ENCODE assay signal across 20 cellular contexts in the genomic region with DNA sequence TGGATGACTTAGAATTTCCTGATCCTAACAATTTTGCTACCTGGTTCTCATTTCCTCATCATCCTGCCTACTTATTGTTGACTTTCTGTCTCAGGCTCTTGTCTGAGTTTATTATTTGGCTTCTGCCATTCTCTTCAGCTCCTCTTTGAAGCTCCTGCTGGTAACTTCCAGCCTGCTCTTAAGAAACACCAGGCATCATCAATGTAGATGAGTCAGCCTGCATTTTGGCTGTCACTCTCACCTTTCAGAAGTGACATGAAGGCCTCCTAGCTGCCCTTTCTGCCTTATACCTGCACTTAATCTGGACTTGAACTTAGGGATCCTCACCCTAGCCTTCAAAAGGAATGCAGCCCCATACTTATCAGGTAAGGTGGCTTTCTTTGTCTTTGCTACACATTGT.
DNase-seq lines count a peak whose midpoint lies in the region; ATAC-seq lines count a peak whose summit lies in the region.
"Had no signal": no experiment of that assay in that cellular context is flagged by ENCODE, and none has a peak within 500 bp of the region (broad histone marks: within the 10 kb centered on the region; RNA-seq: fewer than 3 reads in every experiment).

No MANE protein-coding gene starts in this region.

- peaks cover 3% of the 10 kb centered on the region for H3K9me3 Mint-ChIP-seq in activated CD4-positive, alpha-beta memory T cell treated with anti-CD3 and anti-CD28 coated beads, Interleukin-2, amount 10 ng/mL, durations not matched to agents 7 days and 5 days
- H3K9me3 Mint-ChIP-seq: stimulated activated naive CD8-positive, alpha-beta T cell treated with anti-CD3 and anti-CD28 coated beads, Interleukin-15, amount 100 ng/mL, for 72 hours had no signal

- ATAC-seq in HG02981 (IDR thresholded peaks at IDR 0.05; ENCODE audit: unreplicated experiment), result no peak
- ATAC-seq: stimulated activated naive CD8-positive, alpha-beta T cell treated with anti-CD3 and anti-CD28 coated beads, Interleukin-15, amount 100 ng/mL, for 72 hours had no signal

- H3K18ac ChIP-seq in trophoblast cell (ENCODE audit: low read length), result no peak overlapping the region

- H3K9me3 ChIP-seq in trophoblast cell (ENCODE audit: insufficient read depth, low read depth, low read length), result no peaks in the 10 kb centered on the region
- H3K9me3 ChIP-seq: gastrocnemius medialis, HAP-1 had no signal

- H3K14ac ChIP-seq in trophoblast cell (ENCODE audit: low read length), result no peak overlapping the region

- H3K4me3 ChIP-seq in trophoblast cell (ENCODE audit: low read depth, low read length), result no peak overlapping the region
- H3K4me3 ChIP-seq: gastrocnemius medialis, HAP-1, lung, PC-9, SK-N-MC had no signal

- no peaks in the 10 kb centered on the region for H3K36me3 ChIP-seq in trophoblast cell (ENCODE audit: control insufficient read depth in 1 of 2, insufficient read depth in 2 of 2, low read length in 2 of 2)
- H3K36me3 ChIP-seq: gastrocnemius medialis, HAP-1 had no signal

- H2AK5ac ChIP-seq in trophoblast cell (ENCODE audit: low read length), result no peak overlapping the region

- no peak overlapping the region for H3K27ac ChIP-seq in trophoblast cell (ENCODE audit: low read depth, low read length)
- H3K27ac ChIP-seq: PC-9, SK-N-MC had no signal

- H4K12ac ChIP-seq in trophoblast cell (ENCODE audit: low read depth, low read length), result no peak overlapping the region

- no peak overlapping the region for H2AFZ ChIP-seq in trophoblast cell (ENCODE audit: insufficient read depth, low read length, poor library complexity)
- H2AFZ ChIP-seq: PC-9 had no signal

- H3K4me1 ChIP-seq in trophoblast cell (ENCODE audit: control insufficient read depth in 1 of 2, insufficient read depth in 2 of 2, low read length in 2 of 2), result peaks cover 0 to 6% of the 10 kb centered on the region in 2 experiments

- H3K4ac ChIP-seq in trophoblast cell (ENCODE audit: low read depth, low read length), result no peak overlapping the region

- H3K27ac Mint-ChIP-seq in activated CD4-positive, alpha-beta memory T cell treated with anti-CD3 and anti-CD28 coated beads, Interleukin-2, amount 10 ng/mL, durations not matched to agents 7 days and 5 days, result no peak overlapping the region
- H3K27ac Mint-ChIP-seq: stimulated activated naive CD8-positive, alpha-beta T cell treated with anti-CD3 and anti-CD28 coated beads, Interleukin-15, amount 100 ng/mL, for 72 hours had no signal

- no peak overlapping the region for H4K8ac ChIP-seq in trophoblast cell (ENCODE audit: low read depth, low read length)

- no peak overlapping the region for H3K23ac ChIP-seq in trophoblast cell (ENCODE audit: low read length)

- POLR2A ChIA-PET in activated CD4-positive, alpha-beta memory T cell treated with anti-CD3 and anti-CD28 coated beads, Interleukin-2, amount 10 ng/mL, durations not matched to agents 7 days and 5 days (lab: Charles Lee), result no interaction called here

- no peak overlapping the region for H4K91ac ChIP-seq in trophoblast cell (ENCODE audit: low read depth, low read length)

- H3K4me3 Mint-ChIP-seq in activated CD4-positive, alpha-beta memory T cell treated with anti-CD3 and anti-CD28 coated beads, Interleukin-2, amount 10 ng/mL, durations not matched to agents 7 days and 5 days, result no peak overlapping the region
- H3K4me3 Mint-ChIP-seq: neural crest cell; stimulated activated naive CD8-positive, alpha-beta T cell treated with anti-CD3 and anti-CD28 coated beads, Interleukin-15, amount 100 ng/mL, for 72 hours had no signal

- H2BK120ac ChIP-seq in trophoblast cell (ENCODE audit: insufficient read depth, low read length, poor library complexity), result no peak overlapping the region

- peak overlapping the region; percentile 3 for H3K4me2 ChIP-seq in trophoblast cell (ENCODE audit: low read length)
- H3K4me2 ChIP-seq: PC-9 had no signal

- H3K4me1 Mint-ChIP-seq in activated CD4-positive, alpha-beta memory T cell treated with anti-CD3 and anti-CD28 coated beads, Interleukin-2, amount 10 ng/mL, durations not matched to agents 7 days and 5 days, result no peaks in the 10 kb centered on the region
- H3K4me1 Mint-ChIP-seq: stimulated activated naive CD8-positive, alpha-beta T cell treated with anti-CD3 and anti-CD28 coated beads, Interleukin-15, amount 100 ng/mL, for 72 hours had no signal

- no peaks in the 10 kb centered on the region for H3K79me2 ChIP-seq in trophoblast cell (ENCODE audit: control insufficient read depth, insufficient read depth, low read length, poor library complexity)

- no peak overlapping the region for H2BK12ac ChIP-seq in trophoblast cell (ENCODE audit: low read length)

- H3K36me3 Mint-ChIP-seq in activated CD4-positive, alpha-beta memory T cell treated with anti-CD3 and anti-CD28 coated beads, Interleukin-2, amount 10 ng/mL, durations not matched to agents 7 days and 5 days (ENCODE audit: low read depth), result no peaks in the 10 kb centered on the region

- no peak overlapping the region for H3K9ac ChIP-seq in trophoblast cell (ENCODE audit: low read length)

- no peaks in the 10 kb centered on the region for H3K27me3 ChIP-seq in trophoblast cell (ENCODE audit: insufficient read depth, low read length)
- H3K27me3 ChIP-seq: gastrocnemius medialis had no signal

- CTCF ChIA-PET in activated CD4-positive, alpha-beta memory T cell treated with anti-CD3 and anti-CD28 coated beads, Interleukin-2, amount 10 ng/mL, durations not matched to agents 7 days and 5 days (lab: Charles Lee), result no interaction called here

- no peaks in the 10 kb centered on the region for H3K27me3 Mint-ChIP-seq in activated CD4-positive, alpha-beta memory T cell treated with anti-CD3 and anti-CD28 coated beads, Interleukin-2, amount 10 ng/mL, durations not matched to agents 7 days and 5 days
- H3K27me3 Mint-ChIP-seq: stimulated activated naive CD8-positive, alpha-beta T cell treated with anti-CD3 and anti-CD28 coated beads, Interleukin-15, amount 100 ng/mL, for 72 hours had no signal

- no peaks in the 10 kb centered on the region for H3K79me1 ChIP-seq in trophoblast cell (ENCODE audit: low read length)

- DNase-seq in NCI-H345 (lab: John Stamatoyannopoulos, UW) (peak; percentile 4), NCI-H345 treated with DMSO at 0.1 percent for 48 hours (lab: John Stamatoyannopoulos, UW; ENCODE audit: unreplicated experiment) (no peak), RPMI7951 (ENCODE audit: low read depth) (peak; percentile 11), iPS-NIHi7 (ENCODE audit: extremely low spot score) (peak; percentile 30), trophoblast cell (no peak)
- no peak for DNase-seq in activated CD4-positive, alpha-beta memory T cell treated with anti-CD3 and anti-CD28 coated beads, Interleukin-2, amount 10 ng/mL, durations not matched to agents 7 days and 5 days
- no peak for DNase-seq in stimulated activated CD4-positive, alpha-beta T cell treated with anti-CD3 and anti-CD28 coated beads, Interleukin-4, amount 100 ng/mL, for 1 hour
- DNase-seq: activated CD4-positive, alpha-beta T cell treated with anti-CD3 and anti-CD28 coated beads for 4 hours; amygdala; C1 segment of cervical spinal cord; gastrocnemius medialis; NCI-H526; right cardiac atrium; stimulated activated naive CD8-positive, alpha-beta T cell treated with anti-CD3 and anti-CD28 coated beads, Interleukin-15, amount 100 ng/mL, for 72 hours had no signal

- no peak overlapping the region for H2BK5ac ChIP-seq in trophoblast cell (ENCODE audit: low read depth, low read length, poor library complexity)

Comparison
In these comparisons a context has a peak if more than half of its experiments do, and no peak if none do; other contexts are left out.
1. DNase-seq: peak in NCI-H345 (single experiment), RPMI7951 (single experiment) and iPS-NIHi7 (single experiment); none in NCI-H345 treated with DMSO at 0.1 percent for 48 hours (single experiment), trophoblast cell (0 of 2), activated CD4-positive, alpha-beta memory T cell treated with anti-CD3 and anti-CD28 coated beads, Interleukin-2, amount 10 ng/mL, durations not matched to agents 7 days and 5 days (single experiment) and stimulated activated CD4-positive, alpha-beta T cell treated with anti-CD3 and anti-CD28 coated beads, Interleukin-4, amount 100 ng/mL, for 1 hour (single experiment).